28 cellular contexts compared by ENCODE assay signal in the genomic region with DNA sequence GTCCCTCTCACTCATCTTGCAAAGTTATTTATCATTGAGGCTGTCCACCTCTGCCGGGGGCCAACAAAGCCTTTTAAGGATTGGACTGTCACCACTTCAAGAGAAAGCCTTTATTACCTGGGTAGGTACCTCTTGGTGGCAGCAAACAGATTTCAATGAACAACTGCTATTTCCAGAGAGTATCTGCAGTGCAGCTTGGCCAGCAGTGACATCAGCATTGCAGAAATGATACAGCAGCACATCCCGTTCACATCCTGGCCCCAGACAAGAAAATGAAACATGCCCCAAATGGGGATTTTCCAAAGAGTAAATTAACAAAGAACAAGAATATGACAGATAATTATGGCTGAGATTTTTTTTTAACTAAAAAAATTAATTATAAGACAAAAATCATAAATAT. TPM values are rescaled to one million over a fixed set of nuclear protein-coding genes. Genes with fewer than 3 reads are reported as not detected.
DNase-seq lines count a peak whose midpoint lies in the region; ATAC-seq, FAIRE-seq and TF ChIP-seq lines count a peak whose summit lies in the region.
"Had no signal": no experiment of that assay in that cellular context is flagged by ENCODE, and none has a peak within 500 bp of the region (broad histone marks: within the 10 kb centered on the region; RNA-seq: fewer than 3 reads in every experiment).

No MANE protein-coding gene starts in this region.

- no peak for TF ChIP-seq CTCF in GM20000 (IDR thresholded peaks at IDR 0.05; ENCODE audit: extremely low read depth, missing control alignments)
- TF ChIP-seq CTCF in K562 (IDR thresholded peaks at IDR 0.05 in 2 of 3, conservative IDR thresholded peaks at IDR 0.05 in 1 of 3; ENCODE audit: insufficient read depth in 2 of 3, low read depth in 1 of 3, low read length in 3 of 3), result no peak
- no peak for TF ChIP-seq CTCF in osteoblast (IDR thresholded peaks at IDR 0.05; ENCODE audit: extremely low read depth, low read depth, low read length)

- in situ Hi-C loops in K562 (cut with MboI), result no loop called here

- H3K4me1 Mint-ChIP-seq in CD4-positive, CD25-positive, alpha-beta regulatory T cell, result peaks cover 27 to 50% (median 46%) of the 10 kb centered on the region in 4 donors
- peaks cover 43 to 51% (median 50%) of the 10 kb centered on the region in 4 donors for H3K4me1 Mint-ChIP-seq in CD4-positive, alpha-beta memory T cell

- no peak overlapping the region for H3K4me3 ChIP-seq in CD4-positive, CD25-positive, alpha-beta regulatory T cell (ENCODE audit: low read depth, low read length)
- H3K4me3 ChIP-seq in CD4-positive, alpha-beta memory T cell (ENCODE audit: low read length in 2 of 2), result no peak overlapping the region
- no peak overlapping the region for H3K4me3 ChIP-seq in K562
- H3K4me3 ChIP-seq in osteoblast (ENCODE audit: insufficient read depth, low read length), result no peak overlapping the region
- H3K4me3 ChIP-seq: A549; BLaER1 treated with 17β-estradiol and CSF1 and Interleukin-3, amounts not matched to agents 10 nM and 100 nM had no signal

- H3K4me2 ChIP-seq in K562 (ENCODE audit: insufficient read depth, low read length) (no peak overlapping the region), osteoblast (ENCODE audit: insufficient read depth, low read length) (no peak overlapping the region)
- H3K4me2 ChIP-seq: A549; BLaER1 treated with 17β-estradiol and CSF1 and Interleukin-3, amounts not matched to agents 10 nM and 100 nM had no signal

- H3K9ac ChIP-seq in K562 (ENCODE audit: insufficient read depth in 1 of 2, low read depth in 2 of 2, low read length in 2 of 2), result no peak overlapping the region
- H3K9ac ChIP-seq: BLaER1 treated with 17β-estradiol and CSF1 and Interleukin-3, amounts not matched to agents 10 nM and 100 nM had no signal

- peaks cover 43% of the 10 kb centered on the region for H3K4me1 ChIP-seq in CD4-positive, CD25-positive, alpha-beta regulatory T cell (ENCODE audit: control insufficient read depth, insufficient read depth, low read length, poor library complexity, severe bottlenecking)
- peaks cover 50% of the 10 kb centered on the region for H3K4me1 ChIP-seq in CD4-positive, alpha-beta memory T cell (ENCODE audit: insufficient read depth, low read length)
- peaks cover 5 to 6% of the 10 kb centered on the region in 2 experiments; a peak in 2 of 5 replicates for H3K4me1 ChIP-seq in K562 (replicated peaks in 1 of 2; ENCODE audit: control insufficient read depth in 2 of 2, insufficient read depth in 2 of 2, low read length in 2 of 2)
- peaks cover 19% of the 10 kb centered on the region for H3K4me1 ChIP-seq in osteoblast (ENCODE audit: insufficient read depth, low read length)

- peaks cover 3% of the 10 kb centered on the region for H3K27me3 ChIP-seq in CD4-positive, CD25-positive, alpha-beta regulatory T cell (ENCODE audit: control insufficient read depth, insufficient read depth, low read length)
- H3K27me3 ChIP-seq in CD4-positive, alpha-beta memory T cell (ENCODE audit: insufficient read depth, low read length), result no peaks in the 10 kb centered on the region
- H3K27me3 ChIP-seq in K562 (ENCODE audit: control insufficient read depth in 2 of 2, insufficient read depth in 2 of 2, low read length in 2 of 2) (no peaks in the 10 kb centered on the region), osteoblast (ENCODE audit: insufficient read depth, low read length) (no peaks in the 10 kb centered on the region)
- H3K27me3 ChIP-seq: BLaER1 treated with 17β-estradiol and CSF1 and Interleukin-3, amounts not matched to agents 10 nM and 100 nM had no signal

- H3K27ac Mint-ChIP-seq in CD4-positive, CD25-positive, alpha-beta regulatory T cell, result peak overlapping the region in 2 of 3 donors; percentile 71 to 80
- peak overlapping the region in 6 of 7 donors; percentile 4 to 71 (median 50) for H3K27ac Mint-ChIP-seq in CD4-positive, alpha-beta memory T cell
- H3K27ac Mint-ChIP-seq: IgD-negative memory B cell had no signal

- POLR2A ChIA-PET in CD4-positive, alpha-beta memory T cell (lab: Charles Lee; ENCODE audit: partially characterized antibody), result interaction anchor here (1.7 kb wide), 1 partner anchor 11 kb away, joined by 13 read pairs; a partner anchor contains a TSS
- POLR2A ChIA-PET in K562 (lab: Yijun Ruan, JAX), result no interaction called here

- no peak for TF ChIP-seq EP300 in K562 (IDR thresholded peaks at IDR 0.05; ENCODE audit: low read length)

- no peak for TF ChIP-seq POLR2A in K562 (conservative IDR thresholded peaks at IDR 0.05)

- H3K9me1 ChIP-seq in K562 (ENCODE audit: control insufficient read depth, insufficient read depth, low read length), result no peaks in the 10 kb centered on the region

- no peak for DNase-seq in CD4-positive, CD25-positive, alpha-beta regulatory T cell
- DNase-seq in CD4-positive, alpha-beta memory T cell, result no peak
- DNase-seq in GM20000 (ENCODE audit: low spot score), result peak; percentile 29
- no peak for DNase-seq in K562 (ENCODE audit: extremely low read depth in 1 of 4, low spot score in 3 of 4)
- DNase-seq in NCI-H128 (lab: John Stamatoyannopoulos, UW; ENCODE audit: unreplicated experiment), result no peak
- DNase-seq in NCI-H2196 (lab: John Stamatoyannopoulos, UW; ENCODE audit: unreplicated experiment), result no peak
- DNase-seq in osteoblast (ENCODE audit: insufficient read length, low spot score, missing footprints), result no peak
- DNase-seq: AML-193; Calu3; CD8-positive, alpha-beta memory T cell; DMS79 treated with DMSO at 0.1 percent for 48 hours; GF-D8; NCI-H1048; NCI-H1417 treated with DMSO at 0.1 percent for 48 hours; NCI-H1694 treated with DMSO at 0.1 percent for 48 hours; NCI-H2081; NCI-H226; NCI-H510A; NCI-H69; SHP77 had no signal

- peaks cover under 1% of the 10 kb centered on the region; the same call in 2 of the 3 replicates for H3K79me2 ChIP-seq in K562 (ENCODE audit: control insufficient read depth, insufficient read depth, low read length)
- H3K79me2 ChIP-seq in osteoblast (ENCODE audit: insufficient read depth, low read length), result no peaks in the 10 kb centered on the region

- no peak overlapping the region for H3K4me3 Mint-ChIP-seq in CD4-positive, CD25-positive, alpha-beta regulatory T cell
- peak overlapping the region in 1 of 8 donors; percentile 33 for H3K4me3 Mint-ChIP-seq in CD4-positive, alpha-beta memory T cell
- H3K4me3 Mint-ChIP-seq: IgD-negative memory B cell had no signal

- H4K20me1 ChIP-seq in K562 (replicated peaks; ENCODE audit: control insufficient read depth, insufficient read depth, low read length), result no peaks in the 10 kb centered on the region
- H4K20me1 ChIP-seq in osteoblast (ENCODE audit: insufficient read depth, low read length), result no peaks in the 10 kb centered on the region
- H4K20me1 ChIP-seq: BLaER1 treated with 17β-estradiol and CSF1 and Interleukin-3, amounts not matched to agents 10 nM and 100 nM had no signal

- peaks cover 4% of the 10 kb centered on the region for H3K27me3 Mint-ChIP-seq in CD4-positive, CD25-positive, alpha-beta regulatory T cell
- H3K27me3 Mint-ChIP-seq in CD4-positive, alpha-beta memory T cell, result peaks cover 0 to 1% of the 10 kb centered on the region in 2 donors

- H3K27ac ChIP-seq in CD4-positive, CD25-positive, alpha-beta regulatory T cell (ENCODE audit: insufficient read depth, low read length, poor library complexity, severe bottlenecking), result no peak overlapping the region
- H3K27ac ChIP-seq in CD4-positive, alpha-beta memory T cell (ENCODE audit: low read depth, low read length), result no peak overlapping the region
- H3K27ac ChIP-seq in K562 (ENCODE audit: extremely low read depth, low read depth, low read length) (no peak overlapping the region), osteoblast (ENCODE audit: low read depth, low read length) (no peak overlapping the region)
- H3K27ac ChIP-seq: A549; BLaER1 treated with 17β-estradiol and CSF1 and Interleukin-3, amounts not matched to agents 10 nM and 100 nM; HL-60; RWPE1 had no signal

- WGBS in K562 (ENCODE audit: insufficient coverage, low coverage, missing lambda C conversion rate), result 15% methylated on average over 2 of the region's 2 CpGs

- BruUV-seq in K562 (replicated peaks; lab: Mats Ljungman, UMichigan), result no TSS peak

- no peaks in the 10 kb centered on the region for H3K9me3 ChIP-seq in CD4-positive, CD25-positive, alpha-beta regulatory T cell (ENCODE audit: control insufficient read depth in 2 of 2, low read length in 2 of 2)
- H3K9me3 ChIP-seq in CD4-positive, alpha-beta memory T cell (ENCODE audit: control insufficient read depth in 1 of 2, low read length in 2 of 2), result no peaks in the 10 kb centered on the region
- no peaks in the 10 kb centered on the region for H3K9me3 ChIP-seq in K562 (replicated peaks; ENCODE audit: control insufficient read depth, insufficient read depth, low read depth, low read length)
- H3K9me3 ChIP-seq in osteoblast (ENCODE audit: low read depth, low read length), result no peaks in the 10 kb centered on the region
- H3K9me3 ChIP-seq: A549; BLaER1 treated with 17β-estradiol and CSF1 and Interleukin-3, amounts not matched to agents 10 nM and 100 nM had no signal

- H2AFZ ChIP-seq in K562 (ENCODE audit: low read depth, low read length) (no peak overlapping the region), osteoblast (ENCODE audit: low read length) (no peak overlapping the region)

- FAIRE-seq in K562 (lab: Jason Lieb, UNC), result no peak
- FAIRE-seq: A549 had no signal

- no peak for TF ChIP-seq RAD21 in K562 (CRISPR knock-in tag; conservative IDR thresholded peaks at IDR 0.05 in 1 of 2, IDR thresholded peaks at IDR 0.05 in 1 of 2)

- CTCF ChIA-PET in CD4-positive, alpha-beta memory T cell (lab: Charles Lee; ENCODE audit: partially characterized antibody), result no interaction called here
- CTCF ChIA-PET in K562 (lab: Yijun Ruan, JAX; ENCODE audit: low intra/inter-chr PET ratio), result no interaction called here

- intact Hi-C loops in CD4-positive, alpha-beta memory T cell (cut with micrococcal nuclease), result loop anchor here (10.0 kb wide), 1 partner anchor 1336 kb away; a partner anchor contains a TSS
- intact Hi-C loops in K562 (cut with micrococcal nuclease), result no loop called here

- H3K36me3 Mint-ChIP-seq in CD4-positive, CD25-positive, alpha-beta regulatory T cell, result no peaks in the 10 kb centered on the region
- H3K36me3 Mint-ChIP-seq in CD4-positive, alpha-beta memory T cell, result no peaks in the 10 kb centered on the region

- no peak for ATAC-seq in CD4-positive, CD25-positive, alpha-beta regulatory T cell (ENCODE audit: low read depth in 2 of 2)
- ATAC-seq in K562, result peak; percentile 31; the same call in 2 of the 3 replicates
- ATAC-seq: A549, HCT116, Panc1 had no signal

- H3K9me3 Mint-ChIP-seq in CD4-positive, CD25-positive, alpha-beta regulatory T cell, result no peaks in the 10 kb centered on the region
- no peaks in the 10 kb centered on the region for H3K9me3 Mint-ChIP-seq in CD4-positive, alpha-beta memory T cell
- H3K9me3 Mint-ChIP-seq: CD8-positive, alpha-beta memory T cell had no signal

- no peaks in the 10 kb centered on the region for H3K36me3 ChIP-seq in CD4-positive, CD25-positive, alpha-beta regulatory T cell (ENCODE audit: control insufficient read depth, insufficient read depth, low read length)
- H3K36me3 ChIP-seq in CD4-positive, alpha-beta memory T cell (ENCODE audit: insufficient read depth, low read length), result no peaks in the 10 kb centered on the region
- H3K36me3 ChIP-seq in K562 (ENCODE audit: control insufficient read depth, insufficient read depth, low read length) (no peaks in the 10 kb centered on the region), osteoblast (ENCODE audit: insufficient read depth, low read length) (no peaks in the 10 kb centered on the region)
- H3K36me3 ChIP-seq: BLaER1 treated with 17β-estradiol and CSF1 and Interleukin-3, amounts not matched to agents 10 nM and 100 nM had no signal

RNA-seq across cellular contexts. Expression of a gene that starts 2.3 kb away (rescaled TPM):
- 2.5 TPM for total RNA-seq in CD4-positive, CD25-positive, alpha-beta regulatory T cell
- polyA plus RNA-seq in CD4-positive, CD25-positive, alpha-beta regulatory T cell, result 1 to 10 TPM in 2 of 4 donors, under 1 TPM in 2; 0.21 to 1.9 (median 0.99) TPM
- total RNA-seq in CD4-positive, alpha-beta memory T cell, result 1 to 10 TPM; 1.9 to 3.4 TPM
- not detected for polyA plus RNA-seq in CD4-positive, alpha-beta memory T cell
- 0.16 TPM in 1 of 2 replicates, not detected in the other for total RNA-seq in K562 (2011; cell fraction: chromatin; rRNA removed; ENCODE audit: low replicate concordance)
- not detected in 2 replicates for total RNA-seq in K562 (2011; cell fraction: nucleolus; rRNA removed)
- 0.15 TPM in 1 of 2 replicates, not detected in the other for total RNA-seq in K562 (2011; cell fraction: nucleoplasm; rRNA removed)
- total RNA-seq in K562 (2014; rRNA removed), result 1.00 TPM in 1 of 2 replicates, not detected in the other
- 0.06 TPM in 1 of 2 replicates, not detected in the other for total RNA-seq in K562 (2014; rRNA removed; fragmentation: Illumina TruSeq; extraction: Trizol)
- total RNA-seq in K562 (2015; rRNA removed; fragmentation: Illumina TruSeq; extraction: Trizol), result not detected in 2 replicates
- not detected in 2 replicates for total RNA-seq in K562 (2021)
- 0.03 and 0.04 TPM in 2 replicates for polyA plus RNA-seq in K562 (2011; rRNA removed)
- not detected in 2 replicates for polyA plus RNA-seq in K562 (2011; cell fraction: cytosol; rRNA removed)
- 0.10 and 0.45 TPM in 2 replicates for polyA plus RNA-seq in K562 (2011; cell fraction: nucleus; rRNA removed)
- 0.14 and 0.57 TPM in 2 replicates for polyA plus RNA-seq in K562 (2012)
- polyA plus RNA-seq in K562 (2014; fragmentation: Illumina TruSeq; extraction: Trizol), result not detected in 2 replicates
- under 1 TPM; 0.04 to 0.08 TPM for polyA plus RNA-seq in K562 (2014; fragmentation: Nextera tagmentation; extraction: Ambion mirVana)
- polyA plus RNA-seq in K562 (2014; rRNA removed), result 0.21 and 0.31 TPM in 2 replicates
- 0.03 and 0.25 TPM in 2 replicates for polyA minus RNA-seq in K562 (2011; rRNA and poly(A)+ RNA removed)
- polyA minus RNA-seq in K562 (2011; cell fraction: cytosol; rRNA and poly(A)+ RNA removed), result not detected in 2 replicates
- not detected in 2 replicates for polyA minus RNA-seq in K562 (2011; cell fraction: nucleus; rRNA and poly(A)+ RNA removed)
- total RNA-seq in osteoblast, result 0.72 and 1.2 TPM in 2 replicates
- total RNA-seq: H4 had no signal
- polyA plus RNA-seq: IgD-negative memory B cell had no signal

RNA-seq across cellular contexts. Expression of a gene that starts 6.5 kb away (rescaled TPM):
- total RNA-seq in CD4-positive, CD25-positive, alpha-beta regulatory T cell, result 7.3 TPM
- polyA plus RNA-seq in CD4-positive, CD25-positive, alpha-beta regulatory T cell, result 1 to 10 TPM; 5.0 to 9.6 (median 8.9) TPM
- 10 to 100 TPM; 23.3 to 23.8 TPM for total RNA-seq in CD4-positive, alpha-beta memory T cell
- 1 to 10 TPM; 3.2 to 6.6 TPM for polyA plus RNA-seq in CD4-positive, alpha-beta memory T cell
- 9.1 TPM in 2 replicates for total RNA-seq in K562 (2011; cell fraction: chromatin; rRNA removed; ENCODE audit: low replicate concordance)
- 12.2 and 13.0 TPM in 2 replicates for total RNA-seq in K562 (2011; cell fraction: nucleolus; rRNA removed)
- total RNA-seq in K562 (2011; cell fraction: nucleoplasm; rRNA removed), result 12.5 and 16.6 TPM in 2 replicates
- total RNA-seq in K562 (2014; rRNA removed), result 5.4 and 5.6 TPM in 2 replicates
- total RNA-seq in K562 (2014; rRNA removed; fragmentation: Illumina TruSeq; extraction: Trizol), result 4.9 and 5.3 TPM in 2 replicates
- total RNA-seq in K562 (2015; rRNA removed; fragmentation: Illumina TruSeq; extraction: Trizol), result 4.5 and 5.1 TPM in 2 replicates
- total RNA-seq in K562 (2021), result 6.4 and 6.9 TPM in 2 replicates
- 8.3 and 8.9 TPM in 2 replicates for polyA plus RNA-seq in K562 (2011; rRNA removed)
- polyA plus RNA-seq in K562 (2011; cell fraction: cytosol; rRNA removed), result 6.0 and 8.2 TPM in 2 replicates
- 10.3 and 12.0 TPM in 2 replicates for polyA plus RNA-seq in K562 (2011; cell fraction: nucleus; rRNA removed)
- 6.9 and 8.6 TPM in 2 replicates for polyA plus RNA-seq in K562 (2012)
- 7.0 and 7.3 TPM in 2 replicates for polyA plus RNA-seq in K562 (2014; fragmentation: Illumina TruSeq; extraction: Trizol)
- polyA plus RNA-seq in K562 (2014; fragmentation: Nextera tagmentation; extraction: Ambion mirVana), result 1 to 10 TPM; 1.9 to 2.0 TPM
- polyA plus RNA-seq in K562 (2014; rRNA removed), result 6.3 and 6.7 TPM in 2 replicates
- 8.7 and 9.3 TPM in 2 replicates for polyA minus RNA-seq in K562 (2011; rRNA and poly(A)+ RNA removed)
- polyA minus RNA-seq in K562 (2011; cell fraction: cytosol; rRNA and poly(A)+ RNA removed), result 4.7 and 4.9 TPM in 2 replicates
- polyA minus RNA-seq in K562 (2011; cell fraction: nucleus; rRNA and poly(A)+ RNA removed), result 9.6 and 14.2 TPM in 2 replicates
- 7.2 and 8.3 TPM in 2 replicates for total RNA-seq in osteoblast

RNA-seq across cellular contexts. Expression of a gene that starts 10.8 kb away (rescaled TPM):
- 26.2 TPM for total RNA-seq in CD4-positive, CD25-positive, alpha-beta regulatory T cell
- polyA plus RNA-seq in CD4-positive, CD25-positive, alpha-beta regulatory T cell, result 10 to 100 TPM; 14.3 to 27.3 (median 22.6) TPM
- 10 to 100 TPM; 27.2 to 27.8 TPM for total RNA-seq in CD4-positive, alpha-beta memory T cell
- 10 to 100 TPM; 15.8 to 17.8 TPM for polyA plus RNA-seq in CD4-positive, alpha-beta memory T cell
- total RNA-seq in K562 (2011; cell fraction: chromatin; rRNA removed; ENCODE audit: low replicate concordance), result 11.4 and 21.5 TPM in 2 replicates
- 4.7 and 9.3 TPM in 2 replicates for total RNA-seq in K562 (2011; cell fraction: nucleolus; rRNA removed)
- total RNA-seq in K562 (2011; cell fraction: nucleoplasm; rRNA removed), result 7.1 and 9.8 TPM in 2 replicates
- total RNA-seq in K562 (2014; rRNA removed) (6.0 and 8.1 TPM in 2 replicates), K562 (2014; rRNA removed; fragmentation: Illumina TruSeq; extraction: Trizol) (7.8 and 8.5 TPM in 2 replicates), K562 (2015; rRNA removed; fragmentation: Illumina TruSeq; extraction: Trizol) (7.2 and 7.8 TPM in 2 replicates), K562 (2021) (5.5 and 7.9 TPM in 2 replicates), osteoblast (29.3 and 35.1 TPM in 2 replicates)
- polyA plus RNA-seq in K562 (2011; rRNA removed) (3.6 and 5.4 TPM in 2 replicates), K562 (2014; fragmentation: Illumina TruSeq; extraction: Trizol) (5.3 and 5.4 TPM in 2 replicates), K562 (2014; fragmentation: Nextera tagmentation; extraction: Ambion mirVana) (1 to 10 TPM; 1.5 TPM), K562 (2014; rRNA removed) (7.5 and 9.6 TPM in 2 replicates)
- 1.4 and 2.2 TPM in 2 replicates for polyA plus RNA-seq in K562 (2011; cell fraction: cytosol; rRNA removed)
- 2.8 and 2.9 TPM in 2 replicates for polyA plus RNA-seq in K562 (2011; cell fraction: nucleus; rRNA removed)
- polyA plus RNA-seq in K562 (2012), result 3.6 and 4.0 TPM in 2 replicates
- 9.3 and 10.3 TPM in 2 replicates for polyA minus RNA-seq in K562 (2011; rRNA and poly(A)+ RNA removed)
- polyA minus RNA-seq in K562 (2011; cell fraction: cytosol; rRNA and poly(A)+ RNA removed), result 3.6 and 5.2 TPM in 2 replicates
- 6.3 and 9.4 TPM in 2 replicates for polyA minus RNA-seq in K562 (2011; cell fraction: nucleus; rRNA and poly(A)+ RNA removed)
